In the genomic region with DNA sequence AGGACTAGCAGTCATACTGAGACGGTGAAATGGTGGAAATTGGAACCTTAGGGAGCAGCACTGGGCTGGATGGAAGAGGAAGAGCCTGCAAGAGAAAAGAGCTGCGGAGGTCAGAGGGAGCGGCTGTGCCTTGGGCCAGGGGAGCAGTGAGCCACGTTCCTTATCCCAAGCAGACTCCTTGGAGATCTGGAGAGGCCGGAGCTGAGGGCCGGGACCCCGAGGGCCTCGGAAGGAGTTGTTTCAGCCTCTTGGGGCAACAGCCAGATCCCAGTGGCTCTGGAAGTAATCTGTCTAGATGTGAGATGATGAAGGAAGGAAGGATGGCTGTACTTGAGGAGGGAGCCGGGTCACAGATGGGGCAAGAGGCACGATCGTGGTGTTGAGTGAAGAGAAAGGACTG, we compare ENCODE assay signal across 16 cellular contexts. TPM values are rescaled to one million over a fixed set of nuclear protein-coding genes. Genes with fewer than 3 reads are reported as not detected.
DNase-seq lines count a peak whose midpoint lies in the region; ATAC-seq and TF ChIP-seq lines count a peak whose summit lies in the region.
"Had no signal": no experiment of that assay in that cellular context is flagged by ENCODE, and none has a peak within 500 bp of the region (broad histone marks: within the 10 kb centered on the region; RNA-seq: fewer than 3 reads in every experiment).

No MANE protein-coding gene starts in this region.

- H3K9me3 ChIP-seq in heart left ventricle: no peaks in the 10 kb centered on the region
- H3K9me3 ChIP-seq in OCI-LY1 (ENCODE audit: low read length): no peaks in the 10 kb centered on the region
- H3K9me3 ChIP-seq in neural progenitor cell (ENCODE audit: low read depth): no peaks in the 10 kb centered on the region

- H3K27ac ChIP-seq in heart left ventricle: no peak overlapping the region
- no peak overlapping the region for H3K27ac ChIP-seq in OCI-LY1 (ENCODE audit: low read depth, low read length, poor library complexity, severe bottlenecking)
- H3K27ac ChIP-seq in neural progenitor cell: no peak overlapping the region
- H3K27ac ChIP-seq: HL-60 had no signal

- no peak overlapping the region for H3K4me3 ChIP-seq in heart left ventricle
- no peak overlapping the region for H3K4me3 ChIP-seq in OCI-LY1 (ENCODE audit: low read depth, low read length, poor library complexity, severe bottlenecking)
- H3K4me3 ChIP-seq in neural progenitor cell: no peak overlapping the region

- no peaks in the 10 kb centered on the region for H3K27me3 ChIP-seq in heart left ventricle
- H3K27me3 ChIP-seq in OCI-LY1 (ENCODE audit: insufficient read depth, low read length): no peaks in the 10 kb centered on the region
- H3K27me3 ChIP-seq in neural progenitor cell: no peaks in the 10 kb centered on the region

- TF ChIP-seq CTCF in heart left ventricle (IDR thresholded peaks at IDR 0.05) (no peak), OCI-LY1 (IDR thresholded peaks at IDR 0.05; ENCODE audit: low read length) (no peak), endothelial cell (IDR thresholded peaks at IDR 0.05; ENCODE audit: unreplicated experiment) (no peak), neural progenitor cell (IDR thresholded peaks at IDR 0.05) (no peak)

- 86 to 90% (median 86%) methylated on average over 11 of the region's 11 CpGs for WGBS in heart left ventricle, 4 donors

- H3K79me2 ChIP-seq in OCI-LY1 (ENCODE audit: insufficient read depth, low read length): no peaks in the 10 kb centered on the region
- peaks cover 5% of the 10 kb centered on the region for H3K79me2 ChIP-seq in neural progenitor cell (ENCODE audit: low read depth)

- H3K36me3 ChIP-seq in heart left ventricle (peaks cover 0 to 64% (median 41%) of the 10 kb centered on the region in 9 donors), OCI-LY1 (ENCODE audit: insufficient read depth, low read length) (peaks cover 15% of the 10 kb centered on the region), neural progenitor cell (peaks cover 8% of the 10 kb centered on the region)

- H3K27me3 Mint-ChIP-seq in endothelial cell (ENCODE audit: unreplicated experiment): peaks cover 2% of the 10 kb centered on the region
- peaks cover 5% of the 10 kb centered on the region for H3K27me3 Mint-ChIP-seq in neural progenitor cell (ENCODE audit: insufficient read depth, low read depth)
- no peaks in the 10 kb centered on the region for H3K27me3 Mint-ChIP-seq in activated CD8-positive, alpha-beta memory T cell treated with anti-CD3 and anti-CD28 coated beads, Interleukin-2, amount 10 ng/mL, durations not matched to agents 7 days and 5 days
- H3K27me3 Mint-ChIP-seq: B cell had no signal

- H3K27ac Mint-ChIP-seq in endothelial cell (ENCODE audit: unreplicated experiment) (peak overlapping the region; percentile 8), neural progenitor cell (peak overlapping the region; percentile 44)
- H3K27ac Mint-ChIP-seq in activated CD8-positive, alpha-beta memory T cell treated with anti-CD3 and anti-CD28 coated beads, Interleukin-2, amount 10 ng/mL, durations not matched to agents 7 days and 5 days: no peak overlapping the region
- H3K27ac Mint-ChIP-seq: B cell; CD8-positive, alpha-beta T cell had no signal

- no peaks in the 10 kb centered on the region for H3K9me2 ChIP-seq in OCI-LY1 (ENCODE audit: low read depth, low read length)

- H3K9me3 Mint-ChIP-seq in endothelial cell (ENCODE audit: unreplicated experiment) (no peaks in the 10 kb centered on the region), neural progenitor cell (peaks cover 16% of the 10 kb centered on the region)
- H3K9me3 Mint-ChIP-seq in activated CD8-positive, alpha-beta memory T cell treated with anti-CD3 and anti-CD28 coated beads, Interleukin-2, amount 10 ng/mL, durations not matched to agents 7 days and 5 days (ENCODE audit: low read depth): no peaks in the 10 kb centered on the region
- H3K9me3 Mint-ChIP-seq: CD8-positive, alpha-beta T cell had no signal

- H3K4me1 Mint-ChIP-seq in endothelial cell (ENCODE audit: unreplicated experiment) (peaks cover 6% of the 10 kb centered on the region), neural progenitor cell (no peaks in the 10 kb centered on the region)
- no peaks in the 10 kb centered on the region for H3K4me1 Mint-ChIP-seq in activated CD8-positive, alpha-beta memory T cell treated with anti-CD3 and anti-CD28 coated beads, Interleukin-2, amount 10 ng/mL, durations not matched to agents 7 days and 5 days
- H3K4me1 Mint-ChIP-seq: B cell had no signal

- no peak overlapping the region for H3K4me3 Mint-ChIP-seq in endothelial cell (ENCODE audit: unreplicated experiment)
- H3K4me3 Mint-ChIP-seq in neural progenitor cell: no peak overlapping the region
- no peak overlapping the region for H3K4me3 Mint-ChIP-seq in activated CD8-positive, alpha-beta memory T cell treated with anti-CD3 and anti-CD28 coated beads, Interleukin-2, amount 10 ng/mL, durations not matched to agents 7 days and 5 days
- H3K4me3 Mint-ChIP-seq: B cell; CD8-positive, alpha-beta T cell had no signal

- no peak for ATAC-seq in Right ventricle myocardium inferior
- ATAC-seq in heart left ventricle: no peak
- no peak for ATAC-seq in activated CD8-positive, alpha-beta memory T cell treated with anti-CD3 and anti-CD28 coated beads, Interleukin-2, amount 10 ng/mL, durations not matched to agents 7 days and 5 days
- ATAC-seq: CD8-positive, alpha-beta T cell; HCT116 had no signal

- intact Hi-C loops in Right ventricle myocardium inferior (cut with DNase I): no loop called here
- intact Hi-C loops in heart left ventricle (cut with DNase I): loop anchor here in 1 of 10 donors (5.0 kb wide), 1 partner anchor 44 kb away; no protein-coding TSS in a partner anchor

- peak overlapping the region; percentile 6 for H3K4me2 ChIP-seq in OCI-LY1 (ENCODE audit: low read length)
- no peak overlapping the region for H3K4me2 ChIP-seq in neural progenitor cell

- H3F3A ChIP-seq in OCI-LY1 (ENCODE audit: insufficient read depth, low read length): no peaks in the 10 kb centered on the region
- H3F3A ChIP-seq in neural progenitor cell (ENCODE audit: low read depth): peaks cover 4% of the 10 kb centered on the region

- TF ChIP-seq POLR2A in heart left ventricle (IDR thresholded peaks at IDR 0.05): no peak

- CTCF ChIA-PET in activated CD8-positive, alpha-beta memory T cell treated with anti-CD3 and anti-CD28 coated beads, Interleukin-2, amount 10 ng/mL, durations not matched to agents 7 days and 5 days (lab: Charles Lee): interaction anchor here (0.8 kb wide), 1 partner anchor 14 kb away, joined by 3 read pairs; no protein-coding TSS in a partner anchor

- DNase-seq in Right ventricle myocardium inferior (ENCODE audit: missing footprints) (peak; percentile 34), heart left ventricle (no peak), endothelial cell (ENCODE audit: low spot score) (no peak), neural progenitor cell (ENCODE audit: low spot score) (no peak), GM19240 (ENCODE audit: insufficient read length, low spot score) (no peak), DMS114 treated with DMSO at 0.1 percent for 48 hours (lab: John Stamatoyannopoulos, UW; ENCODE audit: unreplicated experiment) (no peak)
- no peak for DNase-seq in activated CD8-positive, alpha-beta memory T cell treated with anti-CD3 and anti-CD28 coated beads, Interleukin-2, amount 10 ng/mL, durations not matched to agents 7 days and 5 days
- DNase-seq: C1 segment of cervical spinal cord; CD8-positive, alpha-beta T cell; COR-L47; DND-41; GDM1 had no signal

- no peaks in the 10 kb centered on the region for H4K20me1 ChIP-seq in OCI-LY1 (ENCODE audit: insufficient read depth, low read length)
- H4K20me1 ChIP-seq in neural progenitor cell (ENCODE audit: low read depth): peaks cover 3% of the 10 kb centered on the region

- H3K4me1 ChIP-seq in heart left ventricle (peaks cover 0 to 25% (median 7%) of the 10 kb centered on the region in 12 donors), OCI-LY1 (ENCODE audit: insufficient read depth, low read length, severe bottlenecking) (peaks cover 4% of the 10 kb centered on the region), neural progenitor cell (peaks cover 19% of the 10 kb centered on the region)

- H3K9ac ChIP-seq in OCI-LY1 (ENCODE audit: low read length) (no peak overlapping the region), neural progenitor cell (no peak overlapping the region)

- H2AFZ ChIP-seq in OCI-LY1 (ENCODE audit: low read length) (no peak overlapping the region), neural progenitor cell (replicated peaks) (no peak overlapping the region)

- H3K36me3 Mint-ChIP-seq in endothelial cell (ENCODE audit: low read depth, unreplicated experiment) (peaks cover 39% of the 10 kb centered on the region), neural progenitor cell (peaks cover 27% of the 10 kb centered on the region)
- peaks cover 2% of the 10 kb centered on the region for H3K36me3 Mint-ChIP-seq in activated CD8-positive, alpha-beta memory T cell treated with anti-CD3 and anti-CD28 coated beads, Interleukin-2, amount 10 ng/mL, durations not matched to agents 7 days and 5 days

RNA-seq across cellular contexts. Expression of a gene that starts 16.1 kb away (rescaled TPM):
- total RNA-seq in Right ventricle myocardium inferior (71.0 TPM), heart left ventricle (100 to 1,000 TPM in 1 of 9 donors, 10 to 100 TPM in 8; 41.7 to 128 (median 66.6) TPM), endothelial cell (ENCODE audit: unreplicated experiment) (104 TPM), neural progenitor cell (ENCODE audit: low replicate concordance) (101 and 105 TPM in 2 replicates)
- polyA plus RNA-seq in heart left ventricle: 10 to 100 TPM; 23.9 to 29.5 TPM
- total RNA-seq in activated CD8-positive, alpha-beta memory T cell treated with anti-CD3 and anti-CD28 coated beads, Interleukin-2, amount 10 ng/mL, durations not matched to agents 7 days and 5 days: 10 to 100 TPM; 28.1 to 38.5 TPM
